8 cellular contexts compared by ENCODE assay signal in genomic region chr7:148242271-148242801, GRCh38.
A peak's percentile ranks its signal among the peaks of the same experiment; 100 is the strongest.
DNase-seq lines count a peak whose midpoint lies in the region; ATAC-seq and TF ChIP-seq lines count a peak whose summit lies in the region.

No MANE protein-coding gene starts in this region.

- peak; percentile 97 for TF ChIP-seq CTCF in C4-2B (conservative IDR thresholded peaks at IDR 0.05)
- TF ChIP-seq CTCF in WERI-Rb-1 (IDR thresholded peaks at IDR 0.05; ENCODE audit: low read depth, low read length) = peak; percentile 84
- peak; percentile 69 to 86 (median 78) for TF ChIP-seq CTCF in heart left ventricle (IDR thresholded peaks at IDR 0.05)

- H3K4me3 ChIP-seq in WERI-Rb-1 (ENCODE audit: low read depth, low read length) (peak overlapping the region; percentile 20), heart left ventricle (peak overlapping the region in 4 of 12 donors; percentile 3 to 32 (median 26))

- WGBS in heart left ventricle, 4 donors = 9 to 12% (median 11%) methylated on average over 17 of the region's 17 CpGs

- TF ChIP-seq POLR2A in heart left ventricle (IDR thresholded peaks at IDR 0.05) = no peak

- H3K36me3 ChIP-seq in WERI-Rb-1 = no peaks in the 10 kb centered on the region
- no peaks in the 10 kb centered on the region for H3K36me3 ChIP-seq in heart left ventricle

- H3K27ac ChIP-seq in C4-2B (no peak overlapping the region), WERI-Rb-1 (no peak overlapping the region), heart left ventricle (no peak overlapping the region)

- peak; percentile 78 for ATAC-seq in GM18873 (IDR thresholded peaks at IDR 0.05; ENCODE audit: low FRiP score, unreplicated experiment)
- peak; percentile 86 for ATAC-seq in HG03039 (IDR thresholded peaks at IDR 0.05; ENCODE audit: unreplicated experiment)
- ATAC-seq in heart left ventricle = peak; percentile 65 to 82 (median 74)
- ATAC-seq in sciatic nerve = peak; percentile 87

- no peaks in the 10 kb centered on the region for H3K27me3 ChIP-seq in WERI-Rb-1 (ENCODE audit: insufficient read depth, low read depth, severe bottlenecking)
- H3K27me3 ChIP-seq in heart left ventricle = peaks cover 0 to 49% (median 0%) of the 10 kb centered on the region in 9 donors

- peak; percentile 68 for DNase-seq in NCI-H1694 treated with DMSO at 0.1 percent for 48 hours (lab: John Stamatoyannopoulos, UW)
- peak; percentile 32 for DNase-seq in WERI-Rb-1
- no peak for DNase-seq in heart left ventricle
- no peak for DNase-seq in sciatic nerve (ENCODE audit: low spot score)
- no peak for DNase-seq in activated CD4-positive, CD25-positive, alpha-beta regulatory T cell treated with anti-CD3 and anti-CD28 coated beads, Interleukin-2, amount 50 U/mL, for 72 hours

- H3K9me3 ChIP-seq in WERI-Rb-1 (ENCODE audit: severe bottlenecking) (no peaks in the 10 kb centered on the region), heart left ventricle (no peaks in the 10 kb centered on the region)

- intact Hi-C loops in heart left ventricle (cut with DNase I) = loop anchor here in 5 of 10 donors (1.0 to 10.0 kb wide), 4 partner anchors 132 to 998 kb away; no protein-coding TSS in a partner anchor
- intact Hi-C loops in sciatic nerve (cut with DNase I) = no loop called here

- peaks cover 0 to 4% (median 0%) of the 10 kb centered on the region in 12 donors for H3K4me1 ChIP-seq in heart left ventricle

Comparison
In these comparisons a context has a peak if more than half of its experiments do, and no peak if none do; other contexts are left out.
1. DNase-seq: peak in NCI-H1694 treated with DMSO at 0.1 percent for 48 hours (single experiment) and WERI-Rb-1 (single experiment); none in heart left ventricle (0 of 5), sciatic nerve (single experiment) and activated CD4-positive, CD25-positive, alpha-beta regulatory T cell treated with anti-CD3 and anti-CD28 coated beads, Interleukin-2, amount 50 U/mL, for 72 hours (single experiment).
2. Peak in every context shown above with its lines, with median percentiles within 50 percentile points of each other: CTCF ChIP-seq and ATAC-seq.